1 cellular context compared by ENCODE assay signal in the genomic region with DNA sequence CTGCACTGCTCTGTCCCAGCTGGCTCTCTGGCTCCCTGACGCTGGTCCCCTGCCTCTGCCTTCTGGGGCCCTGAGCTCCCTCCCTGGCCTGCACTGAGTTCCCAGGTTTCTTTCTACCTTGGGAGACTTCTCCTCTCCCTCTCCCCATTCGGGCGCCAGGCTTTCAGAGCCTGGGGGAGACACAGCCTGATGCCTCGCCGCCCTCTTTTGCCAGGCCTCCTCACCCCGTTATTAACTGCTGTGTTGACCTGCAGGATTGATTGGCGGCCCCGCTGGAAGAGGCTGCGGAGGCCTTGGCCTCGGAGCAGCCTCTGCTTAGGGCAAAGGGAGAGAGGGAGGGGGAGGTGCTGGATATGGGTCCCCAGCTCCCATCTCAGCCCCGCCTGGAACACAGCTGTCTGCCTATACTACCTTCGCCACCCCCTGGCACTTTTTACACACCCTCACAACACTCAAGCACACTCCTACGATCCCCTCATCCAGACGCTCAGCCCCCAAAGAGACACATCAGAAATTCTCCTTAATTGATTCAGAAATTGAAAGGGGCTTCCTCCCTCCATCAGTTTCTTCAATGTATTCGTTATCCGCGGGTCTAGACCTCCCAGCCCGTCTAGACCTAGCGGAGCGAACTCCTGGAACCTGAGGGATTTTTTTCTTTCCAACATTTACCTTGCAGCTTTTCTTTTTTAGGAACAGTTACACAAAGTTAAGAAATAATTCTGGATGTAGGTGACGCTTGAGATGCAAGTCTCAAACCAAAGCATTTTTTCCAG.
TF ChIP-seq lines count a peak whose summit lies in the region.

No MANE protein-coding gene starts in this region.

TF ChIP-seq in A549, 52 proteins besides CTCF, POLR2A, EP300 and RAD21:
- TF ChIP-seq HOXA7 (CRISPR knock-in tag; IDR thresholded peaks at IDR 0.05) = no peak
- TF ChIP-seq JUNB (IDR thresholded peaks at IDR 0.05) = no peak
- TF ChIP-seq HOXB5 (CRISPR knock-in tag; IDR thresholded peaks at IDR 0.05) = no peak
- TF ChIP-seq TP53 (CRISPR knock-in tag; IDR thresholded peaks at IDR 0.05) = no peak
- no peak for TF ChIP-seq FOSL2 (IDR thresholded peaks at IDR 0.05)
- no peak for TF ChIP-seq FOSL2 (CRISPR knock-in tag; IDR thresholded peaks at IDR 0.05)
- TF ChIP-seq ZSCAN20 (CRISPR knock-in tag; IDR thresholded peaks at IDR 0.05) = no peak
- TF ChIP-seq TFCP2L1 (CRISPR knock-in tag; IDR thresholded peaks at IDR 0.05) = no peak
TF ChIP-seq in A549: peak in this region for 0.
